Comparison of ENCODE assay signal across 16 cellular contexts in genomic region chr9:92522983-92523970, GRCh38. TPM values are rescaled to one million over a fixed set of nuclear protein-coding genes. Genes with fewer than 3 reads are reported as not detected.
"Had no signal": no experiment of that assay in that cellular context is flagged by ENCODE, and none has a peak within 500 bp of the region (broad histone marks: within the 10 kb centered on the region; RNA-seq: fewer than 3 reads in every experiment).

No MANE protein-coding gene starts in this region.

- DNase-seq: activated CD4-positive, alpha-beta T cell treated with anti-CD3 and anti-CD28 coated beads, Interleukin-2, amount 50 U/mL, for 4 hours; activated effector memory CD4-positive, alpha-beta T cell treated with anti-CD3 and anti-CD28 coated beads, Interleukin-2, amount 50 U/mL, for 16 hours; activated naive CD4-positive, alpha-beta T cell treated with anti-CD3 and anti-CD28 coated beads, Interleukin-2, amount 10 ng/mL, durations not matched to agents 7 days and 5 days; anterior cingulate cortex; body of pancreas; effector CD4-positive, alpha-beta T cell; foreskin keratinocyte; immature natural killer cell; stimulated activated CD4-positive, alpha-beta T cell treated with anti-CD3 and anti-CD28 coated beads, Interleukin-4, amount 100 ng/mL, for 24 hours; stimulated activated naive CD4-positive, alpha-beta T cell treated with Interleukin-2 at 50 U/mL for 16 hours; SW 1271; T-helper 17 cell; upper lobe of right lung had no signal

RNA-seq across cellular contexts. Expression of gene ECM2, which starts 12.5 kb away (rescaled TPM):
- total RNA-seq: cardiac muscle cell, epithelial cell of proximal tubule, glomerular endothelial cell, T-helper 17 cell had no signal
- polyA plus RNA-seq: cardiac muscle cell had no signal

RNA-seq across cellular contexts. Expression of gene ASPN, which starts 41.0 kb away (rescaled TPM):
- total RNA-seq: cardiac muscle cell, epithelial cell of proximal tubule, foreskin keratinocyte, glomerular endothelial cell, T-helper 17 cell had no signal
- polyA plus RNA-seq: immature natural killer cell had no signal
